In genomic region chr17:64146418-64147109, GRCh38 we compare ENCODE assay signal across 8 cellular contexts. TPM values are rescaled to one million over a fixed set of nuclear protein-coding genes. Genes with fewer than 3 reads are reported as not detected.
A peak's percentile ranks its signal among the peaks of the same experiment; 100 is the strongest.
DNase-seq lines count a peak whose midpoint lies in the region; ATAC-seq and TF ChIP-seq lines count a peak whose summit lies in the region.

No MANE protein-coding gene starts in this region.

- H3K36me3 ChIP-seq in suprapubic skin, result peaks cover 9% of the 10 kb centered on the region

- 3% methylated on average over 31 of the region's 34 CpGs for WGBS in suprapubic skin

- peak; percentile 22 for DNase-seq in DMS114 treated with DMSO at 0.1 percent for 48 hours (lab: John Stamatoyannopoulos, UW; ENCODE audit: unreplicated experiment)
- DNase-seq in HCEC 1CT, result peak; percentile 60
- peak; percentile 51 for DNase-seq in NCI-H226
- peak; percentile 88 for DNase-seq in activated CD8-positive, alpha-beta memory T cell treated with anti-CD3 and anti-CD28 coated beads for 24 hours
- DNase-seq in epithelial cell of prostate (ENCODE audit: low read depth, low spot score), result peak; percentile 60
- DNase-seq in mucosa of gallbladder (ENCODE audit: low spot score), result peak; percentile 48
- peak; percentile 88 for DNase-seq in suprapubic skin (ENCODE audit: low spot score in 2 of 2)

- ATAC-seq in GM21360 (IDR thresholded peaks at IDR 0.05; ENCODE audit: unreplicated experiment), result no peak

- TF ChIP-seq POLR2A in suprapubic skin (IDR thresholded peaks at IDR 0.05), result no peak

- H3K27ac ChIP-seq in epithelial cell of prostate (peak overlapping the region; percentile 97), suprapubic skin (peak overlapping the region; percentile 96)

- H3K4me3 ChIP-seq in suprapubic skin, result peak overlapping the region; percentile 84

- H3K9me3 ChIP-seq in suprapubic skin, result no peaks in the 10 kb centered on the region

- no peak for TF ChIP-seq EP300 in suprapubic skin (IDR thresholded peaks at IDR 0.05)

- peaks cover 36% of the 10 kb centered on the region for H3K4me1 ChIP-seq in suprapubic skin

- H3K27me3 ChIP-seq in suprapubic skin, result no peaks in the 10 kb centered on the region

- no peak for TF ChIP-seq CTCF in suprapubic skin (IDR thresholded peaks at IDR 0.05)

RNA-seq across cellular contexts. Expression of gene ERN1, which starts 16.6 kb away (rescaled TPM):
- total RNA-seq in mucosa of gallbladder (41.6 TPM), suprapubic skin (10 to 100 TPM; 21.2 to 41.1 (median 35.1) TPM)

Comparison
In these comparisons a context has a peak if more than half of its experiments do, and no peak if none do; other contexts are left out.
1. DNase-seq: peak in every context shown above with its lines; median percentile 88 in activated CD8-positive, alpha-beta memory T cell treated with anti-CD3 and anti-CD28 coated beads for 24 hours; 88 in suprapubic skin; 60 in HCEC 1CT; 60 in epithelial cell of prostate; 51 in NCI-H226; 48 in mucosa of gallbladder; 22 in DMS114 treated with DMSO at 0.1 percent for 48 hours.